Comparison of ENCODE assay signal across 8 cellular contexts in the genomic region with DNA sequence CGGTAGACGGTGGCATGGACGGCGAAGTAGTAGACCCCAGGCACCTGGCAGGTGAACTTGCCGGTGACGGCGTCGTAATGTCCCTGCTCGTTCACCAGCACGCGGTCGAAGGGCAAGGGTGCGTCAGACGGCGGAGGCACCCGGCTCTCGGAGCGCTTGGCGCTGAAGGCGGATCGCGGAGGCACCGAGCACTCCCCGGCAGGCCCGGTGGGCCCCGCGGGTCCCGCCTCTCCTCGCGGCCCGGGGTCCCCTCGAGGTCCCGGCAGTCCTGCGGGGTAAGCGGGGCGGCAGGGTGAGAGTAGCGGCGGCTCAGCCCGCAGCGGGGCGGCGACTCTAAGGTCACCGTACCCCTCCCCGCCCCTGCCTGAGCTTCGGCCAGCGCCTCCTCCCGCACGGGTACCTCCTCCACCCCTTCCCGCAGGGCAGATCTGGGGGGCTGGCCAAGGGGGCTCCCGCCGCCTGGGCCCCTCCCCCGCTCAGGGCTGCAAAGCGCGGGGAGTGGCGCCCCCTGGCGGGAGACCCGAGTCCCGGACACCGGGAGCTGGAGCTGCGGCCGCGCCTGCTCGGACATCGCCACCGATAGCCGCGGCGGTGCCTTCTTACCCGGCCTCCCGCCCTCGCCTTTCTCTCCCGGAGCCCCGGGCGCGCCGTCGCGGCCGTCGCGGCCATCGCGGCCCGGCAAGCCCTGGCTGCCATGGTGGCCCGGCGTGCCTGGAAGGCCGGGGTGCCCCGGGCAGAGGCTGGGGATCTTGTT. TPM values are rescaled to one million over a fixed set of nuclear protein-coding genes. Genes with fewer than 3 reads are reported as not detected.
A peak's percentile ranks its signal among the peaks of the same experiment; 100 is the strongest.
DNase-seq lines count a peak whose midpoint lies in the region; ATAC-seq and TF ChIP-seq lines count a peak whose summit lies in the region.

No MANE protein-coding gene starts in this region.

- POLR2A ChIA-PET in HEK293T (lab: Yijun Ruan, JAX) = interaction anchor here (2.2 kb wide), 1 partner anchor 18 kb away, joined by 11 read pairs; no protein-coding TSS in a partner anchor

- peaks cover 33% of the 10 kb centered on the region for H3K4me1 Mint-ChIP-seq in activated T-helper 2 cell treated with anti-CD3 and anti-CD28 coated beads, Interferon-gamma antibody, Interleukin-2, Interleukin-4, amounts not matched to agents 10 μg/mL and 5 μg/mL and 100 μg/mL, durations not matched to agents 14 hours and 24 hours and 36 hours (ENCODE audit: low read depth)
- peaks cover 48% of the 10 kb centered on the region for H3K4me1 Mint-ChIP-seq in nephron

- H3K4me1 ChIP-seq in BE2C = peaks cover 3% of the 10 kb centered on the region

- no peak for ATAC-seq in HG02884 (IDR thresholded peaks at IDR 0.05; ENCODE audit: unreplicated experiment)
- ATAC-seq in HG02759 (IDR thresholded peaks at IDR 0.05; ENCODE audit: unreplicated experiment) = no peak
- ATAC-seq in HG02610 (IDR thresholded peaks at IDR 0.05; ENCODE audit: unreplicated experiment) = no peak

- H3K4me3 ChIP-seq in BE2C (ENCODE audit: low read depth, low read length) (peak overlapping the region; percentile 40), fibroblast of the aortic adventitia (ENCODE audit: low read depth, low read length) (peak overlapping the region; percentile 71)

- TF ChIP-seq CTCF in BE2C (IDR thresholded peaks at IDR 0.05; ENCODE audit: low read depth, low read length) = peak; percentile 71
- peak; percentile 78 for TF ChIP-seq CTCF in fibroblast of the aortic adventitia (IDR thresholded peaks at IDR 0.05; ENCODE audit: insufficient read depth, low read length)
- TF ChIP-seq CTCF in nephron (IDR thresholded peaks at IDR 0.05; ENCODE audit: unreplicated experiment in 3 of 3) = peak; percentile 96 to 99 (median 97)

- CTCF ChIA-PET in HEK293T (lab: Yijun Ruan, JAX) = interaction anchor here (0.6 to 4.0 kb wide), 21 partner anchors 8 to 1060 kb away, joined by 3 to 57 read pairs (median 4); partner anchors contain the start of genes MCAM and USP2

- H3K9me3 ChIP-seq in BE2C = no peaks in the 10 kb centered on the region

- H3K27me3 ChIP-seq in BE2C = peaks cover 19% of the 10 kb centered on the region

- H3K36me3 Mint-ChIP-seq in activated T-helper 2 cell treated with anti-CD3 and anti-CD28 coated beads, Interferon-gamma antibody, Interleukin-2, Interleukin-4, amounts not matched to agents 10 μg/mL and 5 μg/mL and 100 μg/mL, durations not matched to agents 14 hours and 24 hours and 36 hours (ENCODE audit: low read depth) = peaks cover 19% of the 10 kb centered on the region
- H3K36me3 Mint-ChIP-seq in nephron (ENCODE audit: low read depth) = no peaks in the 10 kb centered on the region

- no peak overlapping the region for H3K27ac Mint-ChIP-seq in activated T-helper 2 cell treated with anti-CD3 and anti-CD28 coated beads, Interferon-gamma antibody, Interleukin-2, Interleukin-4, amounts not matched to agents 10 μg/mL and 5 μg/mL and 100 μg/mL, durations not matched to agents 14 hours and 24 hours and 36 hours
- H3K27ac Mint-ChIP-seq in nephron = peak overlapping the region in 2 of 3 experiments; percentile 29 to 67

- peak; percentile 76 for DNase-seq in BE2C
- peak; percentile 54 for DNase-seq in HEK293T (ENCODE audit: extremely low spot score)
- peak; percentile 45 for DNase-seq in activated T-helper 2 cell treated with anti-CD3 and anti-CD28 coated beads, Interferon-gamma antibody, Interleukin-2, Interleukin-4, amounts not matched to agents 10 μg/mL and 5 μg/mL and 100 μg/mL, durations not matched to agents 14 hours and 24 hours and 36 hours (ENCODE audit: low spot score)
- DNase-seq in fibroblast of the aortic adventitia (ENCODE audit: low read depth) = peak; percentile 57

- no peaks in the 10 kb centered on the region for H3K36me3 ChIP-seq in BE2C

- intact Hi-C loops in activated T-helper 2 cell treated with anti-CD3 and anti-CD28 coated beads, Interferon-gamma antibody, Interleukin-2, Interleukin-4, amounts not matched to agents 10 μg/mL and 5 μg/mL and 100 μg/mL, durations not matched to agents 14 hours and 24 hours and 36 hours (cut with micrococcal nuclease) = no loop called here

- H3K9me3 Mint-ChIP-seq in activated T-helper 2 cell treated with anti-CD3 and anti-CD28 coated beads, Interferon-gamma antibody, Interleukin-2, Interleukin-4, amounts not matched to agents 10 μg/mL and 5 μg/mL and 100 μg/mL, durations not matched to agents 14 hours and 24 hours and 36 hours = no peaks in the 10 kb centered on the region
- H3K9me3 Mint-ChIP-seq in nephron = no peaks in the 10 kb centered on the region

- H3K27me3 Mint-ChIP-seq in activated T-helper 2 cell treated with anti-CD3 and anti-CD28 coated beads, Interferon-gamma antibody, Interleukin-2, Interleukin-4, amounts not matched to agents 10 μg/mL and 5 μg/mL and 100 μg/mL, durations not matched to agents 14 hours and 24 hours and 36 hours (ENCODE audit: low read depth) = peaks cover 36% of the 10 kb centered on the region
- H3K27me3 Mint-ChIP-seq in nephron (ENCODE audit: low read depth) = peaks cover 49% of the 10 kb centered on the region

- H3K4me3 Mint-ChIP-seq in activated T-helper 2 cell treated with anti-CD3 and anti-CD28 coated beads, Interferon-gamma antibody, Interleukin-2, Interleukin-4, amounts not matched to agents 10 μg/mL and 5 μg/mL and 100 μg/mL, durations not matched to agents 14 hours and 24 hours and 36 hours (ENCODE audit: low read depth) = peak overlapping the region; percentile 44
- H3K4me3 Mint-ChIP-seq in nephron = peak overlapping the region; percentile 86 to 100 (median 99)

TF ChIP-seq in HEK293T, 16 proteins besides CTCF, POLR2A, EP300 and RAD21:
- TF ChIP-seq LEF1 (IDR thresholded peaks at IDR 0.05; ENCODE audit: borderline replicate concordance) (no peak), FOXK2 (IDR thresholded peaks at IDR 0.05) (no peak), CTBP1 (IDR thresholded peaks at IDR 0.05; ENCODE audit: borderline replicate concordance) (no peak), TARDBP (IDR thresholded peaks at IDR 0.05) (no peak), HDGF (IDR thresholded peaks at IDR 0.05; ENCODE audit: borderline replicate concordance) (no peak), ZNF384 (IDR thresholded peaks at IDR 0.05) (no peak), BHLHE40 (IDR thresholded peaks at IDR 0.05; ENCODE audit: borderline replicate concordance) (no peak), NFRKB (IDR thresholded peaks at IDR 0.05) (no peak), SUZ12 (IDR thresholded peaks at IDR 0.05) (no peak), ARNT (IDR thresholded peaks at IDR 0.05) (no peak), SP1 (IDR thresholded peaks at IDR 0.05) (no peak), FOXA1 (IDR thresholded peaks at IDR 0.05) (no peak), L3MBTL2 (conservative IDR thresholded peaks at IDR 0.05) (no peak), FOXM1 (IDR thresholded peaks at IDR 0.05; ENCODE audit: borderline replicate concordance) (no peak), ELF4 (IDR thresholded peaks at IDR 0.05) (no peak)
- TF ChIP-seq, protein P1, sequence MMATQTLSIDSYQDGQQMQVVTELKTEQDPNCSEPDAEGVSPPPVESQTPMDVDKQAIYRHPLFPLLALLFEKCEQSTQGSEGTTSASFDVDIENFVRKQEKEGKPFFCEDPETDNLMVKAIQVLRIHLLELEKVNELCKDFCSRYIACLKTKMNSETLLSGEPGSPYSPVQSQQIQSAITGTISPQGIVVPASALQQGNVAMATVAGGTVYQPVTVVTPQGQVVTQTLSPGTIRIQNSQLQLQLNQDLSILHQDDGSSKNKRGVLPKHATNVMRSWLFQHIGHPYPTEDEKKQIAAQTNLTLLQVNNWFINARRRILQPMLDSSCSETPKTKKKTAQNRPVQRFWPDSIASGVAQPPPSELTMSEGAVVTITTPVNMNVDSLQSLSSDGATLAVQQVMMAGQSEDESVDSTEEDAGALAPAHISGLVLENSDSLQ (IDR thresholded peaks at IDR 0.05) = no peak

RNA-seq across cellular contexts. Expression of gene C1QTNF5, which starts 0.9 kb away (rescaled TPM):
- polyA plus RNA-seq in BE2C (2012; ENCODE audit: insufficient read depth, insufficient read length, low read depth) = 1.1 TPM
- not detected in 2 replicates for total RNA-seq in activated T-helper 2 cell treated with anti-CD3 and anti-CD28 coated beads, Interferon-gamma antibody, Interleukin-2, Interleukin-4, amounts not matched to agents 10 μg/mL and 5 μg/mL and 100 μg/mL, durations not matched to agents 14 hours and 24 hours and 36 hours
- 5.3 and 90.8 TPM in 2 replicates for total RNA-seq in fibroblast of the aortic adventitia (ENCODE audit: low replicate concordance)

RNA-seq across cellular contexts. Expression of gene RNF26, which starts 5.4 kb away (rescaled TPM):
- 48.0 TPM for polyA plus RNA-seq in BE2C (2012; ENCODE audit: insufficient read depth, insufficient read length, low read depth)
- 29.9 and 32.6 TPM in 2 replicates for total RNA-seq in activated T-helper 2 cell treated with anti-CD3 and anti-CD28 coated beads, Interferon-gamma antibody, Interleukin-2, Interleukin-4, amounts not matched to agents 10 μg/mL and 5 μg/mL and 100 μg/mL, durations not matched to agents 14 hours and 24 hours and 36 hours
- 4.7 and 7.1 TPM in 2 replicates for total RNA-seq in fibroblast of the aortic adventitia (ENCODE audit: low replicate concordance)

RNA-seq across cellular contexts. Expression of gene MFRP, which starts 6.7 kb away (rescaled TPM):
- not detected for polyA plus RNA-seq in BE2C (2012; ENCODE audit: insufficient read depth, insufficient read length, low read depth)
- total RNA-seq in activated T-helper 2 cell treated with anti-CD3 and anti-CD28 coated beads, Interferon-gamma antibody, Interleukin-2, Interleukin-4, amounts not matched to agents 10 μg/mL and 5 μg/mL and 100 μg/mL, durations not matched to agents 14 hours and 24 hours and 36 hours = not detected in 2 replicates
- total RNA-seq in fibroblast of the aortic adventitia (ENCODE audit: low replicate concordance) = 0.08 TPM in 1 of 2 replicates, not detected in the other

RNA-seq across cellular contexts. Expression of gene MCAM, which starts 22.8 kb away (rescaled TPM):
- 26.8 TPM for polyA plus RNA-seq in BE2C (2012; ENCODE audit: insufficient read depth, insufficient read length, low read depth)
- total RNA-seq in activated T-helper 2 cell treated with anti-CD3 and anti-CD28 coated beads, Interferon-gamma antibody, Interleukin-2, Interleukin-4, amounts not matched to agents 10 μg/mL and 5 μg/mL and 100 μg/mL, durations not matched to agents 14 hours and 24 hours and 36 hours = 6.0 and 7.2 TPM in 2 replicates
- 2.2 and 52.1 TPM in 2 replicates for total RNA-seq in fibroblast of the aortic adventitia (ENCODE audit: low replicate concordance)

RNA-seq across cellular contexts. Expression of gene USP2, which starts 41.7 kb away (rescaled TPM):
- 4.6 TPM for polyA plus RNA-seq in BE2C (2012; ENCODE audit: insufficient read depth, insufficient read length, low read depth)
- total RNA-seq in activated T-helper 2 cell treated with anti-CD3 and anti-CD28 coated beads, Interferon-gamma antibody, Interleukin-2, Interleukin-4, amounts not matched to agents 10 μg/mL and 5 μg/mL and 100 μg/mL, durations not matched to agents 14 hours and 24 hours and 36 hours = 1.0 and 1.1 TPM in 2 replicates
- 0.36 TPM in 1 of 2 replicates, not detected in the other for total RNA-seq in fibroblast of the aortic adventitia (ENCODE audit: low replicate concordance)
